8 cellular contexts compared by ENCODE assay signal in genomic region chr10:7409732-7410168, GRCh38. TPM values are rescaled to one million over a fixed set of nuclear protein-coding genes. Genes with fewer than 3 reads are reported as not detected.
DNase-seq lines count a peak whose midpoint lies in the region; ATAC-seq, FAIRE-seq and TF ChIP-seq lines count a peak whose summit lies in the region.

No MANE protein-coding gene starts in this region.

- H3K36me3 ChIP-seq in ES-I3 (ENCODE audit: insufficient read depth, low read length): no peaks in the 10 kb centered on the region
- no peaks in the 10 kb centered on the region for H3K36me3 ChIP-seq in keratinocyte (ENCODE audit: control insufficient read depth in 2 of 2, extremely low read depth in 1 of 2, insufficient read depth in 2 of 2, low read length in 2 of 2)

- H3K9me3 Mint-ChIP-seq in activated naive CD8-positive, alpha-beta T cell treated with anti-CD3 and anti-CD28 coated beads for 36 hours: no peaks in the 10 kb centered on the region
- no peaks in the 10 kb centered on the region for H3K9me3 Mint-ChIP-seq in stimulated activated naive B cell treated with anti-CD40 and anti-IgM and Interleukin-4, amounts not matched to agents 10 μg/mL and 1 μg/mL and 100 μg/mL, for 72 hours

- peak; percentile 54 for DNase-seq in activated naive CD8-positive, alpha-beta T cell treated with anti-CD3 and anti-CD28 coated beads for 36 hours
- DNase-seq in keratinocyte (ENCODE audit: low read depth, low spot score) (no peak), hepatic stellate cell (ENCODE audit: low spot score) (no peak), DMS153 (lab: John Stamatoyannopoulos, UW) (no peak), OCI-M2 (lab: John Stamatoyannopoulos, UW; ENCODE audit: unreplicated experiment) (no peak)
- no peak for DNase-seq in stimulated activated naive B cell treated with anti-CD40 and anti-IgM and Interleukin-4, amounts not matched to agents 10 μg/mL and 1 μg/mL and 100 μg/mL, for 72 hours

- H3K4me1 Mint-ChIP-seq in activated naive CD8-positive, alpha-beta T cell treated with anti-CD3 and anti-CD28 coated beads for 36 hours: peaks cover 49% of the 10 kb centered on the region
- H3K4me1 Mint-ChIP-seq in stimulated activated naive B cell treated with anti-CD40 and anti-IgM and Interleukin-4, amounts not matched to agents 10 μg/mL and 1 μg/mL and 100 μg/mL, for 72 hours: peaks cover 32 to 68% of the 10 kb centered on the region in 2 donors

- no peaks in the 10 kb centered on the region for H3K9me3 ChIP-seq in ES-I3 (ENCODE audit: control insufficient read depth, insufficient read depth, low read length)
- no peaks in the 10 kb centered on the region for H3K9me3 ChIP-seq in keratinocyte (ENCODE audit: control insufficient read depth, low read depth, low read length)

- H3K27me3 Mint-ChIP-seq in activated naive CD8-positive, alpha-beta T cell treated with anti-CD3 and anti-CD28 coated beads for 36 hours: peaks cover 16% of the 10 kb centered on the region
- H3K27me3 Mint-ChIP-seq in stimulated activated naive B cell treated with anti-CD40 and anti-IgM and Interleukin-4, amounts not matched to agents 10 μg/mL and 1 μg/mL and 100 μg/mL, for 72 hours: peaks cover 8 to 27% of the 10 kb centered on the region in 2 donors

- H3K9ac ChIP-seq in ES-I3 (ENCODE audit: low read depth, low read length) (peak overlapping the region; percentile 86), keratinocyte (ENCODE audit: control insufficient read depth, extremely low read depth, insufficient read depth, low read length) (peak overlapping the region; percentile 29)

- H3K79me2 ChIP-seq in keratinocyte (ENCODE audit: control insufficient read depth, insufficient read depth, low read length): no peaks in the 10 kb centered on the region

- peaks cover 61% of the 10 kb centered on the region for H3K27me3 ChIP-seq in keratinocyte (ENCODE audit: control insufficient read depth, extremely low read depth, insufficient read depth, low read length)

- no peaks in the 10 kb centered on the region for H4K20me1 ChIP-seq in keratinocyte (ENCODE audit: control insufficient read depth, extremely low read depth, insufficient read depth, low read length)

- peak; percentile 2 for ATAC-seq in HG03196 (IDR thresholded peaks at IDR 0.05; ENCODE audit: unreplicated experiment)
- ATAC-seq in stimulated activated naive B cell treated with anti-CD40 and anti-IgM and Interleukin-4, amounts not matched to agents 10 μg/mL and 1 μg/mL and 100 μg/mL, for 72 hours (replicated peaks): peak; percentile 8 to 18

- peak overlapping the region; percentile 84 for H3K4me2 ChIP-seq in keratinocyte (ENCODE audit: control insufficient read depth, extremely low read depth, insufficient read depth, low read depth, low read length)

- H3K4me1 ChIP-seq in ES-I3 (ENCODE audit: insufficient read depth, low read length): no peaks in the 10 kb centered on the region; the same call in 1 of the 2 replicates
- peaks cover 22% of the 10 kb centered on the region for H3K4me1 ChIP-seq in keratinocyte (ENCODE audit: control insufficient read depth, extremely low read depth, insufficient read depth, low read length)

- H2AFZ ChIP-seq in keratinocyte (ENCODE audit: control insufficient read depth, low read length): peak overlapping the region; percentile 68

- no peak for FAIRE-seq in keratinocyte (lab: Jason Lieb, UNC)

- H3K36me3 Mint-ChIP-seq in activated naive CD8-positive, alpha-beta T cell treated with anti-CD3 and anti-CD28 coated beads for 36 hours: peaks cover 21% of the 10 kb centered on the region
- peaks cover 16 to 27% of the 10 kb centered on the region in 2 donors for H3K36me3 Mint-ChIP-seq in stimulated activated naive B cell treated with anti-CD40 and anti-IgM and Interleukin-4, amounts not matched to agents 10 μg/mL and 1 μg/mL and 100 μg/mL, for 72 hours

- no peak for TF ChIP-seq CTCF in keratinocyte (optimal IDR thresholded peaks at IDR 0.05 in 1 of 3, IDR thresholded peaks at IDR 0.05 in 1 of 3, conservative IDR thresholded peaks at IDR 0.05 in 1 of 3; ENCODE audit: extremely low read depth in 1 of 3, insufficient read depth in 2 of 3, low read length in 3 of 3)

- peak overlapping the region; percentile 97 for H3K4me3 Mint-ChIP-seq in activated naive CD8-positive, alpha-beta T cell treated with anti-CD3 and anti-CD28 coated beads for 36 hours
- peak overlapping the region; percentile 91 to 97 for H3K4me3 Mint-ChIP-seq in stimulated activated naive B cell treated with anti-CD40 and anti-IgM and Interleukin-4, amounts not matched to agents 10 μg/mL and 1 μg/mL and 100 μg/mL, for 72 hours

- no peak overlapping the region for H3K27ac ChIP-seq in keratinocyte (ENCODE audit: control insufficient read depth, insufficient read depth, low read length)

- H3K9me1 ChIP-seq in keratinocyte (ENCODE audit: control insufficient read depth, extremely low read depth, insufficient read depth, low read length): no peaks in the 10 kb centered on the region

- H3K27ac Mint-ChIP-seq in activated naive CD8-positive, alpha-beta T cell treated with anti-CD3 and anti-CD28 coated beads for 36 hours: peak overlapping the region; percentile 95
- H3K27ac Mint-ChIP-seq in stimulated activated naive B cell treated with anti-CD40 and anti-IgM and Interleukin-4, amounts not matched to agents 10 μg/mL and 1 μg/mL and 100 μg/mL, for 72 hours: peak overlapping the region; percentile 95

- H3K4me3 ChIP-seq in keratinocyte (ENCODE audit: control insufficient read depth in 2 of 3, extremely low read depth in 1 of 3, insufficient read depth in 2 of 3, low read depth in 1 of 3, low read length in 3 of 3): peak overlapping the region; percentile 52 to 81 (median 73)

- dilution Hi-C loops in keratinocyte (cut with MboI; ENCODE audit: extremely low pct_ligation_motif_present, low sequenced_read_pairs): no loop called here

RNA-seq across cellular contexts. Expression of gene SFMBT2, which starts 1.1 kb away (rescaled TPM):
- total RNA-seq in activated naive CD8-positive, alpha-beta T cell treated with anti-CD3 and anti-CD28 coated beads for 36 hours: 10 to 100 TPM; 22.0 to 23.1 TPM
- 0.48 to 0.71 TPM (median 0.71 TPM) in 3 replicates for polyA plus RNA-seq in keratinocyte
- polyA plus RNA-seq in keratinocyte (2011; ENCODE audit: low read depth): 0.07 TPM
- 0.23 and 0.51 TPM in 2 replicates for polyA plus RNA-seq in keratinocyte (2011; cell fraction: cytosol; rRNA removed)
- polyA plus RNA-seq in keratinocyte (2011; cell fraction: nucleus; rRNA removed): 1.5 and 1.6 TPM in 2 replicates
- polyA plus RNA-seq in keratinocyte (2012; ENCODE audit: low replicate concordance): 0.14 and 0.44 TPM in 2 replicates
- polyA minus RNA-seq in keratinocyte: 0.69 to 2.8 TPM (median 0.79 TPM) in 3 replicates
- 1.2 TPM for polyA minus RNA-seq in keratinocyte (2011; cell fraction: cytosol; rRNA and poly(A)+ RNA removed)
- polyA minus RNA-seq in keratinocyte (2011; cell fraction: nucleus; rRNA and poly(A)+ RNA removed): 1.5 and 2.4 TPM in 2 replicates
